In genomic region chr1:100019220-100019619, GRCh38 we compare ENCODE assay signal across 7 cellular contexts.
"Had no signal": no experiment of that assay in that cellular context is flagged by ENCODE, and none has a peak within 500 bp of the region (broad histone marks: within the 10 kb centered on the region; RNA-seq: fewer than 3 reads in every experiment).

No MANE protein-coding gene starts in this region.

- H3K9ac ChIP-seq: KMS-11 had no signal

- FAIRE-seq: HepG2, HTR-8/SVneo had no signal

- H3K27ac ChIP-seq: HL-60, KMS-11 had no signal

- DNase-seq: IMR-90, KBM-7, KG1 had no signal

- H3K4me2 ChIP-seq: KMS-11 had no signal

- ATAC-seq: HepG2 had no signal
